In genomic region chr13:25190256-25190655, GRCh38 we compare ENCODE assay signal across 24 cellular contexts. TPM values are rescaled to one million over a fixed set of nuclear protein-coding genes. Genes with fewer than 3 reads are reported as not detected.
"Had no signal": no experiment of that assay in that cellular context is flagged by ENCODE, and none has a peak within 500 bp of the region (broad histone marks: within the 10 kb centered on the region; RNA-seq: fewer than 3 reads in every experiment).

No MANE protein-coding gene starts in this region.

- H3K36me3 ChIP-seq: adrenal gland, left lung, transverse colon had no signal

- H3K27me3 ChIP-seq: adrenal gland had no signal

- DNase-seq: activated T-cell treated with anti-CD3 and anti-CD28 coated beads, Interleukin-2, amount 50 U/mL, for 1 hour; adrenal gland; cerebellar nuclear complex; cortex of kidney; erythroblast; foreskin fibroblast; kidney; left lung; naive thymus-derived CD4-positive, alpha-beta T cell; stimulated activated CD4-positive, alpha-beta T cell treated with anti-CD3 and anti-CD28 coated beads, Interleukin-4, amount 100 ng/mL, for 1 hour; stimulated activated naive CD8-positive, alpha-beta T cell treated with anti-CD3 and anti-CD28 coated beads, Interleukin-15, Interleukin-2, amounts not matched to agents 100 U/mL and 50 U/mL, for 24 hours; T-cell; transverse colon had no signal

- H3K9me3 ChIP-seq: adrenal gland, left lung, transverse colon had no signal

- FAIRE-seq: astrocyte, bronchial epithelial cell, kidney, urothelium cell line had no signal

- H3K27ac Mint-ChIP-seq: activated naive CD8-positive, alpha-beta T cell; activated T-helper 17 cell treated with anti-CD3 and anti-CD28 coated beads, Interleukin-2, amount 50 U/mL, for 72 hours; naive thymus-derived CD4-positive, alpha-beta T cell; T-cell; T-helper 2 cell treated with Interferon-gamma antibody and Interleukin-4, amounts not matched to agents 5 μg/mL and 100 μg/mL, for 36 hours; WTC11 had no signal

- H3K9me3 Mint-ChIP-seq: activated T-helper 17 cell treated with anti-CD3 and anti-CD28 coated beads, Interleukin-2, amount 50 U/mL, for 72 hours; T-cell; T-helper 2 cell treated with Interferon-gamma antibody and Interleukin-4, amounts not matched to agents 5 μg/mL and 100 μg/mL, for 36 hours had no signal

- H3K4me3 Mint-ChIP-seq: activated naive CD8-positive, alpha-beta T cell; activated T-helper 17 cell treated with anti-CD3 and anti-CD28 coated beads, Interleukin-2, amount 50 U/mL, for 72 hours; naive thymus-derived CD4-positive, alpha-beta T cell; T-cell; T-helper 2 cell treated with Interferon-gamma antibody and Interleukin-4, amounts not matched to agents 5 μg/mL and 100 μg/mL, for 36 hours; WTC11 had no signal

- H3K4me3 ChIP-seq: adrenal gland, left lung, lung, transverse colon had no signal

- H3K36me3 Mint-ChIP-seq: activated naive CD8-positive, alpha-beta T cell; naive thymus-derived CD4-positive, alpha-beta T cell; T-cell; WTC11 had no signal

- H3K4me1 ChIP-seq: adrenal gland, left lung, transverse colon had no signal

- H3K4me1 Mint-ChIP-seq: activated T-helper 17 cell treated with anti-CD3 and anti-CD28 coated beads, Interleukin-2, amount 50 U/mL, for 72 hours; naive thymus-derived CD4-positive, alpha-beta T cell; T-cell; WTC11 had no signal

- H3K27ac ChIP-seq: adrenal gland, left lung, transverse colon had no signal

RNA-seq across cellular contexts. Expression of gene AMER2, which starts 18.2 kb away (rescaled TPM):
- total RNA-seq: activated T-helper 17 cell treated with anti-CD3 and anti-CD28 coated beads, Interleukin-2, amount 50 U/mL, for 72 hours; bronchial epithelial cell; naive thymus-derived CD4-positive, alpha-beta T cell; osteoblast; posterior vena cava; renal cortical epithelial cell had no signal
